In genomic region chr12:124493809-124494750, GRCh38 we compare ENCODE assay signal across 8 cellular contexts.
DNase-seq lines count a peak whose midpoint lies in the region; ATAC-seq, FAIRE-seq and TF ChIP-seq lines count a peak whose summit lies in the region.

No MANE protein-coding gene starts in this region.

- CTCF ChIA-PET in OCI-LY7 (lab: Charles Lee; ENCODE audit: unreplicated experiment) = interaction anchor here (0.6 kb wide), 1 partner anchor 9 kb away, joined by 4 read pairs; no protein-coding TSS in a partner anchor

- DNase-seq in OCI-LY7 (ENCODE audit: low spot score) = peak; percentile 23
- no peak for DNase-seq in Kasumi-1 (lab: John Stamatoyannopoulos, UW)
- DNase-seq in COLO829 (ENCODE audit: low spot score) = no peak
- no peak for DNase-seq in NCI-H187 treated with DMSO at 0.1 percent for 48 hours (lab: John Stamatoyannopoulos, UW)
- no peak for DNase-seq in D721Med (ENCODE audit: insufficient read length, low spot score)

- H2AFZ ChIP-seq in OCI-LY7 (ENCODE audit: low read length) = no peak overlapping the region

- no peak overlapping the region for H3K4me2 ChIP-seq in OCI-LY7 (ENCODE audit: low read length)

- H3K9me3 ChIP-seq in OCI-LY7 (ENCODE audit: low read length) = no peaks in the 10 kb centered on the region

- H3K36me3 ChIP-seq in OCI-LY7 (ENCODE audit: insufficient read depth, low read length) = peaks cover 8% of the 10 kb centered on the region; the same call in 1 of the 2 replicates

- peaks cover 15% of the 10 kb centered on the region; the same call in 1 of the 2 replicates for H4K20me1 ChIP-seq in OCI-LY7 (ENCODE audit: insufficient read depth, low read length)

- H3K79me2 ChIP-seq in OCI-LY7 (ENCODE audit: insufficient read depth, low read depth, low read length) = no peaks in the 10 kb centered on the region

- FAIRE-seq in D721Med (lab: Jason Lieb, UNC) = no peak

- H3K4me1 ChIP-seq in OCI-LY7 (ENCODE audit: insufficient read depth, low read length, poor library complexity, severe bottlenecking) = peaks cover 17% of the 10 kb centered on the region

- TF ChIP-seq CTCF in OCI-LY7 (conservative IDR thresholded peaks at IDR 0.05; ENCODE audit: low read length) = no peak
- no peak for TF ChIP-seq CTCF in D721Med (IDR thresholded peaks at IDR 0.05; ENCODE audit: insufficient read depth, missing control alignments)

- no TSS peak for BruUV-seq in OCI-LY7 (replicated peaks; lab: Mats Ljungman, UMichigan)

- ATAC-seq in GM18499 (IDR thresholded peaks at IDR 0.05; ENCODE audit: insufficient read depth, unreplicated experiment) = peak; percentile 83
- ATAC-seq in GM21786 (IDR thresholded peaks at IDR 0.05; ENCODE audit: unreplicated experiment) = peak; percentile 96
- peak; percentile 26 for ATAC-seq in esophagus mucosa

- no peaks in the 10 kb centered on the region for H3K9me2 ChIP-seq in OCI-LY7 (ENCODE audit: insufficient read depth, low read length)

- no peak overlapping the region for H3K27ac ChIP-seq in OCI-LY7 (ENCODE audit: low read depth, low read length, poor library complexity, severe bottlenecking)

- POLR2A ChIA-PET in OCI-LY7 (lab: Charles Lee) = interaction anchor here (0.6 kb wide), 1 partner anchor 453 kb away, joined by 6 read pairs; no protein-coding TSS in a partner anchor

- intact Hi-C loops in OCI-LY7 (cut with micrococcal nuclease; ENCODE audit: unreplicated experiment) = no loop called here

- no peak overlapping the region for H3K4me3 ChIP-seq in OCI-LY7 (ENCODE audit: low read depth, low read length, poor library complexity, severe bottlenecking)

Comparison
In these comparisons a context has a peak if more than half of its experiments do, and no peak if none do; other contexts are left out.
1. ATAC-seq: peak in every context shown above with its lines; median percentile 96 in GM21786; 83 in GM18499; 26 in esophagus mucosa.